ENCODE assay signal across 1 cellular context in the genomic region with DNA sequence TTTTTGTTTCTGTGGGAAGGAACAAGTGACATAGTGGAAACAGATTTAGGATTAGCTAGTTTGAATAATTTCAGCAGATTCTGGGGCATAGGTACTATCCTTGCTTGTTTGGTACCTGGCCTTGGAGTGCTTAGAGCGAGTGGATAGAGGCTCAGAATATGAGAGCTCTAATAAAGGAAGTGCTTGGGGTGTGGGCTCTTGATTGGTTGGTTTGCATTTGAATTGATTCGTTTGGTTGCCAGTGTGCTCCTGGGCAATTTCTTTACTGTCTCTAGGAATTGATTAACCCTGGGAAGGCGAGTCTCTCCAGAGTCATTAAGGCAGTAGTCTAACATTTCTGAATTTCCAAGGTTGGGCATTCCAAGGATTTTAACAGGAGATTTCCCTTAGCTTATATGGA.
TF ChIP-seq lines count a peak whose summit lies in the region.

No MANE protein-coding gene starts in this region.

TF ChIP-seq in IMR-90, 13 proteins besides CTCF, POLR2A, EP300 and RAD21:
- TF ChIP-seq RCOR1 (IDR thresholded peaks at IDR 0.05; ENCODE audit: insufficient replicate concordance, low read length) (no peak), MAFK (IDR thresholded peaks at IDR 0.05; ENCODE audit: low read depth, low read length) (no peak), MAZ (IDR thresholded peaks at IDR 0.05; ENCODE audit: borderline replicate concordance, low read depth, low read length) (no peak), MXI1 (IDR thresholded peaks at IDR 0.05; ENCODE audit: borderline replicate concordance, low read depth, low read length) (no peak), BHLHE40 (IDR thresholded peaks at IDR 0.05; ENCODE audit: low read depth, low read length) (no peak), SMC3 (IDR thresholded peaks at IDR 0.05; ENCODE audit: low read depth, low read length) (no peak), RFX5 (IDR thresholded peaks at IDR 0.05; ENCODE audit: low read depth, low read length) (no peak), CHD1 (IDR thresholded peaks at IDR 0.05; ENCODE audit: low read depth, low read length) (no peak), CEBPB (IDR thresholded peaks at IDR 0.05; ENCODE audit: low read depth, low read length) (no peak), NFE2L2 (IDR thresholded peaks at IDR 0.05; ENCODE audit: low read depth, low read length) (no peak), FOS (IDR thresholded peaks at IDR 0.05; ENCODE audit: low read depth, low read length) (no peak)
- TF ChIP-seq, protein P1, sequence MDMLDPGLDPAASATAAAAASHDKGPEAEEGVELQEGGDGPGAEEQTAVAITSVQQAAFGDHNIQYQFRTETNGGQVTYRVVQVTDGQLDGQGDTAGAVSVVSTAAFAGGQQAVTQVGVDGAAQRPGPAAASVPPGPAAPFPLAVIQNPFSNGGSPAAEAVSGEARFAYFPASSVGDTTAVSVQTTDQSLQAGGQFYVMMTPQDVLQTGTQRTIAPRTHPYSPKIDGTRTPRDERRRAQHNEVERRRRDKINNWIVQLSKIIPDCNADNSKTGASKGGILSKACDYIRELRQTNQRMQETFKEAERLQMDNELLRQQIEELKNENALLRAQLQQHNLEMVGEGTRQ (IDR thresholded peaks at IDR 0.05; ENCODE audit: low read depth, low read length) = no peak
- TF ChIP-seq, protein P2, sequence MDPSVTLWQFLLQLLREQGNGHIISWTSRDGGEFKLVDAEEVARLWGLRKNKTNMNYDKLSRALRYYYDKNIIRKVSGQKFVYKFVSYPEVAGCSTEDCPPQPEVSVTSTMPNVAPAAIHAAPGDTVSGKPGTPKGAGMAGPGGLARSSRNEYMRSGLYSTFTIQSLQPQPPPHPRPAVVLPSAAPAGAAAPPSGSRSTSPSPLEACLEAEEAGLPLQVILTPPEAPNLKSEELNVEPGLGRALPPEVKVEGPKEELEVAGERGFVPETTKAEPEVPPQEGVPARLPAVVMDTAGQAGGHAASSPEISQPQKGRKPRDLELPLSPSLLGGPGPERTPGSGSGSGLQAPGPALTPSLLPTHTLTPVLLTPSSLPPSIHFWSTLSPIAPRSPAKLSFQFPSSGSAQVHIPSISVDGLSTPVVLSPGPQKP (IDR thresholded peaks at IDR 0.05; ENCODE audit: borderline replicate concordance, low read depth, low read length) = no peak
